ENCODE assay signal across 14 cellular contexts in genomic region chr10:12482586-12482985, GRCh38.
DNase-seq lines count a peak whose midpoint lies in the region; ATAC-seq and TF ChIP-seq lines count a peak whose summit lies in the region.
"Had no signal": no experiment of that assay in that cellular context is flagged by ENCODE, and none has a peak within 500 bp of the region (broad histone marks: within the 10 kb centered on the region; RNA-seq: fewer than 3 reads in every experiment).

No MANE protein-coding gene starts in this region.

- no peaks in the 10 kb centered on the region for H3K9me2 ChIP-seq in hepatocyte (replicated peaks; ENCODE audit: insufficient read depth)

- no peak overlapping the region for H2BK5ac ChIP-seq in IMR-90 (ENCODE audit: low read depth, low read length, poor library complexity, severe bottlenecking)

- H4K91ac ChIP-seq in IMR-90 (ENCODE audit: insufficient read depth, low read depth, low read length): no peak overlapping the region

- peaks cover 0 to 3% (median 0%) of the 10 kb centered on the region in 9 donors for H3K9me3 Mint-ChIP-seq in naive thymus-derived CD8-positive, alpha-beta T cell
- H3K9me3 Mint-ChIP-seq: activated T-helper 2 cell treated with anti-CD3 and anti-CD28 coated beads, Interferon-gamma antibody, Interleukin-2, Interleukin-4, amounts not matched to agents 10 μg/mL and 5 μg/mL and 100 μg/mL, durations not matched to agents 14 hours and 24 hours and 36 hours had no signal

- H2AFZ ChIP-seq in IMR-90 (replicated peaks; ENCODE audit: low read length, poor library complexity) (no peak overlapping the region), hepatocyte (no peak overlapping the region)

- TF ChIP-seq RAD21 in IMR-90 (IDR thresholded peaks at IDR 0.05; ENCODE audit: low read length): no peak

- H3K4me1 Mint-ChIP-seq in naive thymus-derived CD8-positive, alpha-beta T cell: peaks cover 16 to 60% (median 36%) of the 10 kb centered on the region in 4 donors

- H3K4ac ChIP-seq in IMR-90 (ENCODE audit: low read depth, low read length): no peak overlapping the region

- peaks cover 0 to 4% (median 2%) of the 10 kb centered on the region in 3 donors for H3K36me3 Mint-ChIP-seq in naive thymus-derived CD8-positive, alpha-beta T cell

- H3K18ac ChIP-seq in IMR-90 (ENCODE audit: low read depth, low read length): no peak overlapping the region

- CTCF ChIA-PET in IMR-90 (lab: Yijun Ruan, JAX): no interaction called here

- WGBS in IMR-90 (ENCODE audit: extremely low coverage in 2 of 2, insufficient read length in 1 of 2), 2 experiments: 60% methylated on average over 1 of the region's 12 CpGs; no CpG with 5 or more reads in 1 of the 2 experiments
- WGBS in hepatocyte (ENCODE audit: low lambda C conversion rate, missing lambda C conversion rate): 44% methylated on average over 12 of the region's 12 CpGs

- H2BK120ac ChIP-seq in IMR-90 (ENCODE audit: low read depth, low read length): no peak overlapping the region

- H3K4me1 ChIP-seq in IMR-90 (ENCODE audit: control insufficient read depth, insufficient read depth, low read length) (no peaks in the 10 kb centered on the region), neutrophil (ENCODE audit: control insufficient read depth in 1 of 2, insufficient read depth in 1 of 2, low read depth in 1 of 2, low read length in 1 of 2) (peaks cover 14% of the 10 kb centered on the region in 2 experiments), hepatocyte (ENCODE audit: insufficient read depth) (no peaks in the 10 kb centered on the region)
- H3K4me1 ChIP-seq: A549 had no signal

- H4K5ac ChIP-seq in IMR-90 (ENCODE audit: low read depth, low read length): no peak overlapping the region

- H3K56ac ChIP-seq in IMR-90 (ENCODE audit: extremely low read depth, insufficient read depth, low read length): no peak overlapping the region

- in situ Hi-C loops in IMR-90 (cut with MboI; ENCODE audit: low sequenced_read_pairs): no loop called here
- in situ Hi-C loops in GM13976 (cut with MboI; ENCODE audit: low sequenced_read_pairs, unreplicated experiment): no loop called here

- POLR2A ChIA-PET in IMR-90 (lab: Charles Lee; ENCODE audit: unreplicated experiment): no interaction called here
- POLR2A ChIA-PET in naive thymus-derived CD8-positive, alpha-beta T cell (lab: Charles Lee): no interaction called here

- BruUV-seq in IMR-90 (replicated peaks; lab: Mats Ljungman, UMichigan): no TSS peak

- no peak for ATAC-seq in IMR-90 (ENCODE audit: low read depth)
- no peak for ATAC-seq in naive thymus-derived CD8-positive, alpha-beta T cell
- ATAC-seq: A549, Panc1 had no signal

- H3K14ac ChIP-seq in IMR-90 (replicated peaks; ENCODE audit: low read depth, low read length): no peak overlapping the region

- H3K9ac ChIP-seq in IMR-90 (ENCODE audit: low read depth, low read length): no peak overlapping the region

- H3K9me3 ChIP-seq in IMR-90 (ENCODE audit: control insufficient read depth, insufficient read depth, low read length): peaks cover 2% of the 10 kb centered on the region; the same call in 1 of the 2 replicates
- H3K9me3 ChIP-seq in neutrophil: no peaks in the 10 kb centered on the region
- H3K9me3 ChIP-seq in hepatocyte (ENCODE audit: low read depth): no peaks in the 10 kb centered on the region

- no peaks in the 10 kb centered on the region for H3K79me1 ChIP-seq in IMR-90 (ENCODE audit: low read depth in 1 of 2, low read length in 2 of 2)

- H2AK9ac ChIP-seq in IMR-90 (replicated peaks; ENCODE audit: low read depth, low read length, poor library complexity): peak overlapping the region; percentile 74

- no peak overlapping the region for H2BK15ac ChIP-seq in IMR-90 (ENCODE audit: low read depth, low read length)

- no peak overlapping the region for H4K8ac ChIP-seq in IMR-90 (ENCODE audit: low read depth in 2 of 2, low read length in 2 of 2)

- dilution Hi-C loops in IMR-90 (cut with HindIII; ENCODE audit: low sequenced_read_pairs, unreplicated experiment): no loop called here

- H3K4me3 ChIP-seq in IMR-90 (ENCODE audit: insufficient read depth, low read depth, low read length): no peak overlapping the region
- H3K4me3 ChIP-seq in choroid plexus epithelial cell (ENCODE audit: low read depth, low read length): no peak overlapping the region
- H3K4me3 ChIP-seq in neutrophil (ENCODE audit: low read depth in 1 of 2, low read length in 1 of 2): peak overlapping the region; percentile 22 to 35
- no peak overlapping the region for H3K4me3 ChIP-seq in hepatocyte
- H3K4me3 ChIP-seq: A549, coronary artery had no signal

- H3K27me3 Mint-ChIP-seq in naive thymus-derived CD8-positive, alpha-beta T cell: no peaks in the 10 kb centered on the region

- TF ChIP-seq CTCF in IMR-90 (conservative IDR thresholded peaks at IDR 0.05; ENCODE audit: low read depth, low read length) (no peak), choroid plexus epithelial cell (conservative IDR thresholded peaks at IDR 0.05; ENCODE audit: low read depth, low read length) (no peak), neutrophil (IDR thresholded peaks at IDR 0.05) (no peak), GM13976 (IDR thresholded peaks at IDR 0.05; ENCODE audit: borderline replicate concordance, control extremely low read depth, extremely low read depth, insufficient read depth, missing control alignments) (no peak), hepatocyte (IDR thresholded peaks at IDR 0.05; ENCODE audit: poor library complexity) (no peak)

- H3K9me1 ChIP-seq in IMR-90 (ENCODE audit: insufficient read depth, low read length): no peaks in the 10 kb centered on the region

- H2BK20ac ChIP-seq in IMR-90 (ENCODE audit: low read depth, low read length): no peak overlapping the region

- H3K4me3 Mint-ChIP-seq in naive thymus-derived CD8-positive, alpha-beta T cell: peak overlapping the region in 2 of 10 donors; percentile 5 to 12

- H3K79me2 ChIP-seq in hepatocyte: no peaks in the 10 kb centered on the region

- no peak overlapping the region for H3K23ac ChIP-seq in IMR-90 (ENCODE audit: low read depth, low read length)

- intact Hi-C loops in IMR-90 (cut with micrococcal nuclease): no loop called here

- TF ChIP-seq POLR2A in IMR-90 (IDR thresholded peaks at IDR 0.05; ENCODE audit: low read depth, low read length): no peak

- H3K4me2 ChIP-seq in IMR-90 (ENCODE audit: low read depth, low read length): no peak overlapping the region
- H3K4me2 ChIP-seq in hepatocyte: no peak overlapping the region
- H3K4me2 ChIP-seq: A549 had no signal

- H3K36me3 ChIP-seq in IMR-90 (ENCODE audit: control insufficient read depth, insufficient read depth, low read length) (no peaks in the 10 kb centered on the region), neutrophil (no peaks in the 10 kb centered on the region), hepatocyte (replicated peaks; ENCODE audit: insufficient read depth, low read depth) (no peaks in the 10 kb centered on the region)

- DNase-seq in NCI-H2171 treated with DMSO at 0.1 percent for 48 hours (lab: John Stamatoyannopoulos, UW) (peak; percentile 25), NCI-H2171 (lab: John Stamatoyannopoulos, UW) (no peak), IMR-90 (no peak), choroid plexus epithelial cell (ENCODE audit: low read depth) (peak; percentile 21), GM13976 (ENCODE audit: low spot score) (no peak), hepatocyte (ENCODE audit: low spot score) (no peak)
- DNase-seq in naive thymus-derived CD8-positive, alpha-beta T cell: no peak
- DNase-seq: kidney glomerular epithelial cell, MM.1S had no signal

- H3K27ac Mint-ChIP-seq in naive thymus-derived CD8-positive, alpha-beta T cell: peak overlapping the region in 2 of 10 donors; percentile 1 to 54
- H3K27ac Mint-ChIP-seq: activated T-helper 2 cell treated with anti-CD3 and anti-CD28 coated beads, Interferon-gamma antibody, Interleukin-2, Interleukin-4, amounts not matched to agents 10 μg/mL and 5 μg/mL and 100 μg/mL, durations not matched to agents 14 hours and 24 hours and 36 hours had no signal

- H4K20me1 ChIP-seq in IMR-90 (ENCODE audit: insufficient read depth, low read length) (no peaks in the 10 kb centered on the region), hepatocyte (ENCODE audit: insufficient read depth, poor library complexity, severe bottlenecking) (no peaks in the 10 kb centered on the region)

- H3K27ac ChIP-seq in IMR-90 (ENCODE audit: insufficient read depth, low read length) (no peak overlapping the region), neutrophil (peak overlapping the region; percentile 51), hepatocyte (no peak overlapping the region)
- H3K27ac ChIP-seq: A549, coronary artery had no signal

- no peak overlapping the region for H2AK5ac ChIP-seq in IMR-90 (ENCODE audit: low read depth, low read length)

- H3K27me3 ChIP-seq in IMR-90 (ENCODE audit: control insufficient read depth, insufficient read depth, low read length) (no peaks in the 10 kb centered on the region), neutrophil (no peaks in the 10 kb centered on the region), hepatocyte (no peaks in the 10 kb centered on the region)

TF ChIP-seq in IMR-90, 13 proteins besides CTCF, POLR2A, EP300 and RAD21 (continues in another document):
- TF ChIP-seq MAFK (IDR thresholded peaks at IDR 0.05; ENCODE audit: low read depth, low read length) (no peak), MAZ (IDR thresholded peaks at IDR 0.05; ENCODE audit: borderline replicate concordance, low read depth, low read length) (no peak), NFE2L2 (IDR thresholded peaks at IDR 0.05; ENCODE audit: low read depth, low read length) (no peak), RCOR1 (IDR thresholded peaks at IDR 0.05; ENCODE audit: insufficient replicate concordance, low read length) (no peak), CHD1 (IDR thresholded peaks at IDR 0.05; ENCODE audit: low read depth, low read length) (no peak), CEBPB (IDR thresholded peaks at IDR 0.05; ENCODE audit: low read depth, low read length) (no peak)
- TF ChIP-seq, protein P1, sequence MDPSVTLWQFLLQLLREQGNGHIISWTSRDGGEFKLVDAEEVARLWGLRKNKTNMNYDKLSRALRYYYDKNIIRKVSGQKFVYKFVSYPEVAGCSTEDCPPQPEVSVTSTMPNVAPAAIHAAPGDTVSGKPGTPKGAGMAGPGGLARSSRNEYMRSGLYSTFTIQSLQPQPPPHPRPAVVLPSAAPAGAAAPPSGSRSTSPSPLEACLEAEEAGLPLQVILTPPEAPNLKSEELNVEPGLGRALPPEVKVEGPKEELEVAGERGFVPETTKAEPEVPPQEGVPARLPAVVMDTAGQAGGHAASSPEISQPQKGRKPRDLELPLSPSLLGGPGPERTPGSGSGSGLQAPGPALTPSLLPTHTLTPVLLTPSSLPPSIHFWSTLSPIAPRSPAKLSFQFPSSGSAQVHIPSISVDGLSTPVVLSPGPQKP (IDR thresholded peaks at IDR 0.05; ENCODE audit: borderline replicate concordance, low read depth, low read length): no peak
- TF ChIP-seq, protein P2, sequence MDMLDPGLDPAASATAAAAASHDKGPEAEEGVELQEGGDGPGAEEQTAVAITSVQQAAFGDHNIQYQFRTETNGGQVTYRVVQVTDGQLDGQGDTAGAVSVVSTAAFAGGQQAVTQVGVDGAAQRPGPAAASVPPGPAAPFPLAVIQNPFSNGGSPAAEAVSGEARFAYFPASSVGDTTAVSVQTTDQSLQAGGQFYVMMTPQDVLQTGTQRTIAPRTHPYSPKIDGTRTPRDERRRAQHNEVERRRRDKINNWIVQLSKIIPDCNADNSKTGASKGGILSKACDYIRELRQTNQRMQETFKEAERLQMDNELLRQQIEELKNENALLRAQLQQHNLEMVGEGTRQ (IDR thresholded peaks at IDR 0.05; ENCODE audit: low read depth, low read length): no peak

Comparison
In these comparisons a context has a peak if more than half of its experiments do, and no peak if none do; other contexts are left out.
1. DNase-seq: peak in NCI-H2171 treated with DMSO at 0.1 percent for 48 hours (single experiment) and choroid plexus epithelial cell (single experiment); none in NCI-H2171 (single experiment), IMR-90 (single experiment), naive thymus-derived CD8-positive, alpha-beta T cell (0 of 10), GM13976 (single experiment) and hepatocyte (single experiment).
2. H3K4me3 ChIP-seq: peak in neutrophil (2 of 2); none in IMR-90 (single experiment), choroid plexus epithelial cell (single experiment) and hepatocyte (single experiment).